1 cellular context compared by ENCODE assay signal in genomic region chr15:79909556-79910335, GRCh38.
TF ChIP-seq lines count a peak whose summit lies in the region.

No MANE protein-coding gene starts in this region.

TF ChIP-seq in GM12878, 131 proteins besides CTCF, POLR2A, EP300 and RAD21 (continued from another document):
- TF ChIP-seq PKNOX1 (IDR thresholded peaks at IDR 0.05) (peak; percentile 57), SMARCA5 (IDR thresholded peaks at IDR 0.05) (peak; percentile 69; the same call in 1 of the 2 replicates)
TF ChIP-seq in GM12878: peak in this region for 7; not testable (repeated sequence) for 124.
